ENCODE assay signal across 21 cellular contexts in the genomic region with DNA sequence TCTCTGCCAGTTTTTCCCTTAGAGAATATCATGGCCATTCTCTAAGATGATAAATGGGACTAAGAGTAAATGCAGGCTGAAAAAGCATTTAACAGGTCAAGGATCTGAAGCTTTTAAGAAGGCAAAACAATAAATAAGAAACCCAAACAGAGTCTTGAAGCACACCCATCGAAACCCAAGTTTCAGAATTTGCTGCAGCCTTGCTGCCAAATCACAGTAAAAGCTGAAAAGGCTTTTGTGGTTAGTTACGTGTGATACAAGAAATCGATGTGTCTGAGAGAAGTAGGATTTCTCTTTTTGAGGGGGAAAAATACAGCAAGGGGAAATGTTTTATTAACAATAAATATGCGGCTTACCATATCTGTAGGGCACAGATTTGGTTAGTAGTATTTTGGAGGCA.
A peak's percentile ranks its signal among the peaks of the same experiment; 100 is the strongest.
DNase-seq lines count a peak whose midpoint lies in the region; ATAC-seq, FAIRE-seq and TF ChIP-seq lines count a peak whose summit lies in the region.
"Had no signal": no experiment of that assay in that cellular context is flagged by ENCODE, and none has a peak within 500 bp of the region (broad histone marks: within the 10 kb centered on the region; RNA-seq: fewer than 3 reads in every experiment).

No MANE protein-coding gene starts in this region.

- peak overlapping the region; percentile 75 for H3K4me2 ChIP-seq in KMS-11
- no peak overlapping the region for H3K4me2 ChIP-seq in GM12878 (ENCODE audit: control insufficient read depth, insufficient read depth)
- no peak overlapping the region for H3K4me2 ChIP-seq in smooth muscle cell

- H3K9me3 Mint-ChIP-seq in Calu3 (ENCODE audit: low read depth, unreplicated experiment), result no peaks in the 10 kb centered on the region
- H3K9me3 Mint-ChIP-seq: CD4-positive, alpha-beta T cell; HFFc6 had no signal

- POLR2A ChIA-PET in GM12878 (lab: Charles Lee), result no interaction called here

- ATAC-seq in GM12878 (peak; percentile 49), HG03460 (IDR thresholded peaks at IDR 0.05; ENCODE audit: unreplicated experiment) (no peak)
- ATAC-seq: HepG2 had no signal

- H3K4me3 ChIP-seq in KMS-11 (IDR thresholded peaks at IDR 0.05; ENCODE audit: insufficient read depth, low read depth, low read length) (no peak overlapping the region), GM12878 (no peak overlapping the region), muscle layer of colon (ENCODE audit: low read depth in 1 of 2, low read length in 2 of 2) (no peak overlapping the region), smooth muscle cell (no peak overlapping the region)

- H3K27me3 Mint-ChIP-seq in Calu3 (ENCODE audit: unreplicated experiment), result no peaks in the 10 kb centered on the region
- H3K27me3 Mint-ChIP-seq: B cell; CD4-positive, alpha-beta T cell had no signal

- no peaks in the 10 kb centered on the region for H3K36me3 ChIP-seq in KMS-11 (ENCODE audit: insufficient read depth)
- H3K36me3 ChIP-seq in GM12878 (ENCODE audit: control insufficient read depth in 2 of 2, insufficient read depth in 2 of 2, low read length in 1 of 2), result no peaks in the 10 kb centered on the region
- H3K36me3 ChIP-seq in muscle layer of colon (ENCODE audit: insufficient read depth, low read length), result no peaks in the 10 kb centered on the region
- no peaks in the 10 kb centered on the region for H3K36me3 ChIP-seq in smooth muscle cell (ENCODE audit: low read depth)

- H3K27ac ChIP-seq in KMS-11 (peak overlapping the region; percentile 60), GM12878 (ENCODE audit: control insufficient read depth, insufficient read depth) (no peak overlapping the region), muscle layer of colon (ENCODE audit: low read depth, low read length) (peak overlapping the region; percentile 21), smooth muscle cell (ENCODE audit: low read depth) (no peak overlapping the region)

- H3K79me2 ChIP-seq in KMS-11 (ENCODE audit: insufficient read depth, low read depth) (peaks cover 74% of the 10 kb centered on the region; the same call in 1 of the 2 replicates), GM12878 (ENCODE audit: control insufficient read depth, insufficient read depth, low read length) (no peaks in the 10 kb centered on the region), smooth muscle cell (ENCODE audit: low read depth) (peaks cover 97% of the 10 kb centered on the region)

- peaks cover 4% of the 10 kb centered on the region; the same call in 1 of the 2 replicates for H4K20me1 ChIP-seq in KMS-11 (ENCODE audit: insufficient read depth)
- H4K20me1 ChIP-seq in GM12878 (ENCODE audit: control insufficient read depth, insufficient read depth), result no peaks in the 10 kb centered on the region
- H4K20me1 ChIP-seq in smooth muscle cell (ENCODE audit: low read depth), result peaks cover 91% of the 10 kb centered on the region

- H2AFZ ChIP-seq in KMS-11 (ENCODE audit: low read depth) (no peak overlapping the region), GM12878 (ENCODE audit: control insufficient read depth, low read depth, low read length) (no peak overlapping the region), smooth muscle cell (ENCODE audit: low read depth) (no peak overlapping the region)

- peaks cover 10% of the 10 kb centered on the region for H3K36me3 Mint-ChIP-seq in Calu3 (ENCODE audit: insufficient read depth, unreplicated experiment)

- peaks cover 62% of the 10 kb centered on the region for H3K4me1 Mint-ChIP-seq in Calu3 (ENCODE audit: low read depth, unreplicated experiment)

- no peak for TF ChIP-seq POLR2A in GM12878 (IDR thresholded peaks at IDR 0.05; ENCODE audit: low read depth, low read length)

- H3K27me3 ChIP-seq in KMS-11 (ENCODE audit: insufficient read depth, low read depth) (no peaks in the 10 kb centered on the region), GM12878 (replicated peaks in 1 of 2; ENCODE audit: control insufficient read depth in 2 of 2, insufficient read depth in 2 of 2, low read length in 1 of 2) (no peaks in the 10 kb centered on the region), muscle layer of colon (ENCODE audit: control insufficient read depth in 1 of 2, insufficient read depth in 2 of 2, low read length in 2 of 2) (no peaks in the 10 kb centered on the region), smooth muscle cell (ENCODE audit: low read depth) (no peaks in the 10 kb centered on the region)

- TF ChIP-seq RAD21 in GM12878 (IDR thresholded peaks at IDR 0.05; ENCODE audit: insufficient read depth, low read depth, low read length), result no peak

- CTCF ChIA-PET in Calu3 (lab: Charles Lee) (interaction anchor here (0.7 to 2.7 kb wide), 3 partner anchors 12 to 111 kb away, joined by 3 to 10 read pairs (median 4); no protein-coding TSS in a partner anchor), GM12878 (lab: Yijun Ruan, JAX) (no interaction called here)

- peak overlapping the region; percentile 9 for H3K4me3 Mint-ChIP-seq in Calu3 (ENCODE audit: low read depth, unreplicated experiment)
- H3K4me3 Mint-ChIP-seq: B cell; CD4-positive, alpha-beta T cell; HFFc6 had no signal

- in situ Hi-C loops in GM12878 (cut with MboI), result no loop called here

- intact Hi-C loops in Calu3 (cut with micrococcal nuclease; ENCODE audit: unreplicated experiment) (loop anchor here (5.0 kb wide), 1 partner anchor 68 kb away; no protein-coding TSS in a partner anchor), GM12878 (cut with micrococcal nuclease; ENCODE audit: unreplicated experiment) (no loop called here)

- no peak for FAIRE-seq in GM12878 (lab: Jason Lieb, UNC)
- FAIRE-seq: GM12892, GM19239, H1, HepG2, HTR-8/SVneo had no signal

- H3K9me3 ChIP-seq in GM12878 (replicated peaks; ENCODE audit: control insufficient read depth, insufficient read depth, low read length) (no peaks in the 10 kb centered on the region), muscle layer of colon (ENCODE audit: low read length) (no peaks in the 10 kb centered on the region), smooth muscle cell (replicated peaks; ENCODE audit: low read depth) (no peaks in the 10 kb centered on the region)

- TF ChIP-seq EP300 in GM12878 (IDR thresholded peaks at IDR 0.05; ENCODE audit: borderline replicate concordance in 1 of 2, control insufficient read depth in 1 of 2, low read depth in 2 of 2, low read length in 2 of 2), result no peak

- TF ChIP-seq CTCF in Calu3 (IDR thresholded peaks at IDR 0.05; ENCODE audit: unreplicated experiment) (no peak), KMS-11 (conservative IDR thresholded peaks at IDR 0.05; ENCODE audit: low read depth, low read length) (no peak), GM12878 (IDR thresholded peaks at IDR 0.05 in 2 of 3, conservative IDR thresholded peaks at IDR 0.05 in 1 of 3; ENCODE audit: control insufficient read depth in 2 of 3, extremely low read depth in 1 of 3, insufficient read depth in 1 of 3, low read depth in 3 of 3, low read length in 3 of 3) (no peak), smooth muscle cell (IDR thresholded peaks at IDR 0.05; ENCODE audit: borderline replicate concordance, insufficient read depth, poor library complexity, severe bottlenecking) (no peak)

- no peak for DNase-seq in Calu3
- no peak for DNase-seq in GM12878 (ENCODE audit: low read depth, low spot score)
- no peak for DNase-seq in AG08396 (ENCODE audit: low spot score)
- no peak for DNase-seq in dermis blood vessel endothelial cell
- no peak for DNase-seq in smooth muscle cell (lab: John Stamatoyannopoulos, UW; ENCODE audit: unreplicated experiment)
- DNase-seq: 8988T; ACHN; C1 segment of cervical spinal cord; CD4-positive, alpha-beta T cell; DMS79; HCEC 1CT; HFFc6 had no signal

- H3K9ac ChIP-seq in KMS-11 (peak overlapping the region; percentile 16; the same call in 1 of the 2 replicates), GM12878 (ENCODE audit: control insufficient read depth, insufficient read depth, low read length) (no peak overlapping the region), muscle layer of colon (ENCODE audit: low read length) (no peak overlapping the region), smooth muscle cell (ENCODE audit: low read depth) (no peak overlapping the region)

- no peaks in the 10 kb centered on the region for H3F3A ChIP-seq in smooth muscle cell (ENCODE audit: low read depth)

- SMC1A ChIA-PET in GM12878 (lab: Charles Lee; ENCODE audit: uncharacterized antibody, unreplicated experiment), result no interaction called here

- BruUV-seq in Calu3 (replicated peaks; lab: Mats Ljungman, UMichigan) (no TSS peak), GM12878 (replicated peaks; lab: Mats Ljungman, UMichigan) (no TSS peak)

- RAD21 ChIA-PET in GM12878 (lab: Charles Lee; ENCODE audit: unreplicated experiment), result no interaction called here

- peak overlapping the region; percentile 88 for H3K27ac Mint-ChIP-seq in Calu3 (ENCODE audit: unreplicated experiment)
- H3K27ac Mint-ChIP-seq: B cell; CD4-positive, alpha-beta T cell; HFFc6 had no signal

- WGBS in GM12878 (ENCODE audit: insufficient coverage, insufficient replicate concordance, low lambda C conversion rate, missing lambda C conversion rate), result 0% methylated on average over 4 of the region's 4 CpGs
- WGBS in smooth muscle cell (ENCODE audit: low lambda C conversion rate), result 75% methylated on average over 4 of the region's 4 CpGs

- peaks cover 58% of the 10 kb centered on the region for H3K4me1 ChIP-seq in KMS-11 (ENCODE audit: low read depth, poor library complexity, severe bottlenecking)
- no peaks in the 10 kb centered on the region for H3K4me1 ChIP-seq in GM12878 (ENCODE audit: control insufficient read depth, insufficient read depth, low read length)
- peaks cover 61% of the 10 kb centered on the region for H3K4me1 ChIP-seq in muscle layer of colon (ENCODE audit: insufficient read depth, low read length)
- H3K4me1 ChIP-seq in smooth muscle cell (ENCODE audit: low read depth), result peaks cover 3% of the 10 kb centered on the region

TF ChIP-seq in GM12878, 131 proteins besides CTCF, POLR2A, EP300 and RAD21 (continues in another document):
- TF ChIP-seq ATF3 (IDR thresholded peaks at IDR 0.05; ENCODE audit: borderline replicate concordance, extremely low read depth, low read depth, low read length), result no peak
- TF ChIP-seq ZSCAN29 (IDR thresholded peaks at IDR 0.05), result no peak
- no peak for TF ChIP-seq ETV6 (conservative IDR thresholded peaks at IDR 0.05 in 1 of 2, IDR thresholded peaks at IDR 0.05 in 1 of 2; ENCODE audit: borderline replicate concordance in 1 of 2, low read depth in 1 of 2)
- no peak for TF ChIP-seq SP1 (IDR thresholded peaks at IDR 0.05; ENCODE audit: low read depth, low read length)
- TF ChIP-seq HCFC1 (IDR thresholded peaks at IDR 0.05; ENCODE audit: low read length), result no peak
- TF ChIP-seq CBFB (IDR thresholded peaks at IDR 0.05; ENCODE audit: low read depth), result no peak
- no peak for TF ChIP-seq MYC (IDR thresholded peaks at IDR 0.05; ENCODE audit: insufficient read depth, insufficient read length, insufficient replicate concordance, low read length, severe bottlenecking)
- TF ChIP-seq JUND (IDR thresholded peaks at IDR 0.05; ENCODE audit: low read depth, low read length), result no peak
- TF ChIP-seq BHLHE40 (IDR thresholded peaks at IDR 0.05; ENCODE audit: borderline replicate concordance in 1 of 2, low read depth in 2 of 2, low read length in 1 of 2), result no peak
- TF ChIP-seq TCF3 (IDR thresholded peaks at IDR 0.05; ENCODE audit: borderline replicate concordance, insufficient read depth, low read depth, low read length), result no peak

Comparison
In these comparisons a context has a peak if more than half of its experiments do, and no peak if none do; other contexts are left out.
1. H3K27ac ChIP-seq: peak in KMS-11 (single experiment) and muscle layer of colon (single experiment); none in GM12878 (single experiment) and smooth muscle cell (single experiment).